In genomic region chr6:18654821-18655220, GRCh38 we compare ENCODE assay signal across 18 cellular contexts.
"Had no signal": no experiment of that assay in that cellular context is flagged by ENCODE, and none has a peak within 500 bp of the region (broad histone marks: within the 10 kb centered on the region; RNA-seq: fewer than 3 reads in every experiment).

No MANE protein-coding gene starts in this region.

- H3K9ac ChIP-seq: SK-N-SH had no signal

- FAIRE-seq: RCC 7860 had no signal

- H3K9me3 ChIP-seq: MG63, SK-N-SH had no signal

- H3K4me3 ChIP-seq: MG63 had no signal

- DNase-seq: KBM-7, MG63, NCI-H1092, NCI-H1105 treated with DMSO at 0.1 percent for 48 hours, NCI-H1417 treated with DMSO at 0.1 percent for 48 hours, NCI-H146, NCI-H1694 treated with DMSO at 0.1 percent for 48 hours, NCI-H1930, NCI-H2081, NCI-H2107, NCI-H2227 treated with DMSO at 0.1 percent for 48 hours, NCI-H524, NCI-H526 treated with DMSO at 0.1 percent for 48 hours, NCI-H748 treated with DMSO at 0.1 percent for 48 hours, RPMI8226, SHP77, SK-N-SH had no signal

- H3K36me3 ChIP-seq: MG63 had no signal

- H3K4me2 ChIP-seq: SK-N-SH had no signal

- H3K27me3 ChIP-seq: MG63 had no signal
